9 cellular contexts compared by ENCODE assay signal in genomic region chr5:151742870-151743294, GRCh38. TPM values are rescaled to one million over a fixed set of nuclear protein-coding genes. Genes with fewer than 3 reads are reported as not detected.
DNase-seq lines count a peak whose midpoint lies in the region; ATAC-seq lines count a peak whose summit lies in the region.
"Had no signal": no experiment of that assay in that cellular context is flagged by ENCODE, and none has a peak within 500 bp of the region (broad histone marks: within the 10 kb centered on the region; RNA-seq: fewer than 3 reads in every experiment).

No MANE protein-coding gene starts in this region.

- H3K27me3 Mint-ChIP-seq in naive thymus-derived CD8-positive, alpha-beta T cell, result no peaks in the 10 kb centered on the region
- no peaks in the 10 kb centered on the region for H3K27me3 Mint-ChIP-seq in T-helper 2 cell treated with Interferon-gamma antibody and Interleukin-4, amounts not matched to agents 5 μg/mL and 100 μg/mL, for 36 hours (ENCODE audit: low read depth)
- H3K27me3 Mint-ChIP-seq: activated naive CD8-positive, alpha-beta T cell treated with anti-CD3 and anti-CD28 coated beads, Interleukin-2, amount 10 ng/mL, durations not matched to agents 7 days and 5 days had no signal

- peaks cover 15 to 42% (median 34%) of the 10 kb centered on the region in 4 donors for H3K4me1 Mint-ChIP-seq in naive thymus-derived CD8-positive, alpha-beta T cell
- peaks cover 34% of the 10 kb centered on the region for H3K4me1 Mint-ChIP-seq in T-helper 2 cell treated with Interferon-gamma antibody and Interleukin-4, amounts not matched to agents 5 μg/mL and 100 μg/mL, for 36 hours (ENCODE audit: low read depth)

- H3K36me3 Mint-ChIP-seq in naive thymus-derived CD8-positive, alpha-beta T cell, result peaks cover 0 to 53% (median 4%) of the 10 kb centered on the region in 3 donors
- peaks cover 34% of the 10 kb centered on the region for H3K36me3 Mint-ChIP-seq in T-helper 2 cell treated with Interferon-gamma antibody and Interleukin-4, amounts not matched to agents 5 μg/mL and 100 μg/mL, for 36 hours (ENCODE audit: low read depth)

- H3K27ac Mint-ChIP-seq in naive thymus-derived CD8-positive, alpha-beta T cell, result peak overlapping the region in 2 of 10 donors; percentile 40 to 53
- H3K27ac Mint-ChIP-seq in T-helper 2 cell treated with Interferon-gamma antibody and Interleukin-4, amounts not matched to agents 5 μg/mL and 100 μg/mL, for 36 hours, result no peak overlapping the region
- H3K27ac Mint-ChIP-seq: activated naive CD8-positive, alpha-beta T cell treated with anti-CD3 and anti-CD28 coated beads, Interleukin-2, amount 10 ng/mL, durations not matched to agents 7 days and 5 days had no signal

- no peaks in the 10 kb centered on the region for H3K9me3 Mint-ChIP-seq in naive thymus-derived CD8-positive, alpha-beta T cell
- H3K9me3 Mint-ChIP-seq in T-helper 2 cell treated with Interferon-gamma antibody and Interleukin-4, amounts not matched to agents 5 μg/mL and 100 μg/mL, for 36 hours, result no peaks in the 10 kb centered on the region
- H3K9me3 Mint-ChIP-seq: activated naive CD8-positive, alpha-beta T cell treated with anti-CD3 and anti-CD28 coated beads, Interleukin-2, amount 10 ng/mL, durations not matched to agents 7 days and 5 days had no signal

- H3K4me3 Mint-ChIP-seq in naive thymus-derived CD8-positive, alpha-beta T cell, result no peak overlapping the region
- no peak overlapping the region for H3K4me3 Mint-ChIP-seq in T-helper 2 cell treated with Interferon-gamma antibody and Interleukin-4, amounts not matched to agents 5 μg/mL and 100 μg/mL, for 36 hours
- H3K4me3 Mint-ChIP-seq: activated naive CD8-positive, alpha-beta T cell treated with anti-CD3 and anti-CD28 coated beads, Interleukin-2, amount 10 ng/mL, durations not matched to agents 7 days and 5 days had no signal

- no peak for ATAC-seq in naive thymus-derived CD8-positive, alpha-beta T cell
- no peak for ATAC-seq in HG03520 (IDR thresholded peaks at IDR 0.05; ENCODE audit: unreplicated experiment)

- POLR2A ChIA-PET in naive thymus-derived CD8-positive, alpha-beta T cell (lab: Charles Lee), result interaction anchor here (1.2 kb wide), 1 partner anchor 28 kb away, joined by 3 read pairs; the partner anchor contains the start of gene G3BP1

- DNase-seq in NCI-H82 (lab: John Stamatoyannopoulos, UW) (peak; percentile 68), NCI-H82 treated with DMSO at 0.1 percent for 48 hours (lab: John Stamatoyannopoulos, UW; ENCODE audit: unreplicated experiment) (no peak), NCI-H345 (lab: John Stamatoyannopoulos, UW) (peak; percentile 24), dedifferentiated amniotic fluid mesenchymal stem cell (ENCODE audit: extremely low spot score) (peak; percentile 66), medulla oblongata (ENCODE audit: extremely low spot score) (peak; percentile 83)
- no peak for DNase-seq in naive thymus-derived CD8-positive, alpha-beta T cell
- DNase-seq in T-helper 2 cell treated with Interferon-gamma antibody and Interleukin-4, amounts not matched to agents 5 μg/mL and 100 μg/mL, for 36 hours (ENCODE audit: low spot score), result no peak
- DNase-seq: activated naive CD8-positive, alpha-beta T cell treated with anti-CD3 and anti-CD28 coated beads, Interleukin-2, amount 10 ng/mL, durations not matched to agents 7 days and 5 days had no signal

RNA-seq across cellular contexts. Expression of gene ATOX1, which starts 15.5 kb away (rescaled TPM):
- total RNA-seq in naive thymus-derived CD8-positive, alpha-beta T cell, result 10 to 100 TPM; 26.8 to 32.7 TPM
- polyA plus RNA-seq in naive thymus-derived CD8-positive, alpha-beta T cell, result 10 to 100 TPM; 50.9 to 58.7 (median 58.0) TPM

RNA-seq across cellular contexts. Expression of gene G3BP1, which starts 28.9 kb away (rescaled TPM):
- 100 to 1,000 TPM; 179 to 188 TPM for total RNA-seq in naive thymus-derived CD8-positive, alpha-beta T cell
- 100 to 1,000 TPM; 128 to 145 (median 145) TPM for polyA plus RNA-seq in naive thymus-derived CD8-positive, alpha-beta T cell

RNA-seq across cellular contexts. Expression of gene SPARC, which starts 56.2 kb away (rescaled TPM):
- total RNA-seq in naive thymus-derived CD8-positive, alpha-beta T cell, result not detected
- not detected for polyA plus RNA-seq in naive thymus-derived CD8-positive, alpha-beta T cell

Comparison
In these comparisons a context has a peak if more than half of its experiments do, and no peak if none do; other contexts are left out.
1. DNase-seq: peak in NCI-H82 (single experiment), NCI-H345 (single experiment), dedifferentiated amniotic fluid mesenchymal stem cell (single experiment) and medulla oblongata (single experiment); none in NCI-H82 treated with DMSO at 0.1 percent for 48 hours (single experiment), naive thymus-derived CD8-positive, alpha-beta T cell (0 of 10) and T-helper 2 cell treated with Interferon-gamma antibody and Interleukin-4, amounts not matched to agents 5 μg/mL and 100 μg/mL, for 36 hours (single experiment).